Comparison of ENCODE assay signal across 8 cellular contexts in the genomic region with DNA sequence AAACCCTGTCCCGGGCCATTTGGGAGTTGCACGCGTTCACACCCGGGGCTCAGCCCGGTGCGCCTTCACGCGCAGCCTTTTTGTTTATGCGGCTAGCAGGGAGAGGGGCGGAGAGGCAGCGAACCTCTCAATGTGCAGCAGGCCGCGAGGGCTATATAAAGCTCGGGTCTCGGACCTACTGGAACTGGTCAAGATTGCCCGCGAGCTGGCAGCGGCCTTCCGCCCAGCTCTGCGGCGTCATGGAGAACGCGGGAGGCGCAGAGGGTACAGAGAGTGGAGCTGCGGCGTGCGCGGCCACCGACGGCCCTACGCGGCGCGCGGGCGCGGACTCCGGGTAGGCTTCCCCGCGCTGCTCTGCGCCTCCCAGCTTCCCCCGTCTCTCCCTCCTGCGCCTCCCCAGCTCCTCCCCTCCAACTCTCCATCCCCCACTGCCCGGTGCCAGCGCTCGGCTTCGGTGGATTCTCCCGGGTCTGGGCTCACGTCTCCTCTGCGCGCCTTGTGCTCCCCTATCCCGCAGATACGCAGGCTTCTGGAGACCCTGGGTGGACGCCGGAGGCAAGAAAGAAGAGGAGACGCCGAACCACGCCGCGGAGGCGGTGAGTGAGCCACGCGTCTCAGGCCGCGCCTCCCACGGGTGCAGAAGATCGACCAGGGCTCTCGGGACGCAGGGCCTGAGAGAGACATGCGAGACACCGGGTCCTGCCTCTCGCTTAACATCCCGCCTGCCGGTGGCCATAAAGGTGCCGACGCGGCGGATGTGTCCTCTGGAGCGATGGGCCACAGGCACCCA. TPM values are rescaled to one million over a fixed set of nuclear protein-coding genes. Genes with fewer than 3 reads are reported as not detected.
DNase-seq lines count a peak whose midpoint lies in the region; ATAC-seq and TF ChIP-seq lines count a peak whose summit lies in the region.

A gene with protein sequence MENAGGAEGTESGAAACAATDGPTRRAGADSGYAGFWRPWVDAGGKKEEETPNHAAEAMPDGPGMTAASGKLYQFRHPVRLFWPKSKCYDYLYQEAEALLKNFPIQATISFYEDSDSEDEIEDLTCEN (plus strand): TSS at position 183 of the 790 bp plus-strand sequence. CDS start 57 bp downstream, at position 240.

- H2AK5ac ChIP-seq in mesendoderm (ENCODE audit: low read length): no peak within 1 kb of the TSS

- no peak within 1 kb of the TSS for H4K5ac ChIP-seq in mesendoderm (ENCODE audit: low read length)

- peak within 1 kb of the TSS; percentile 1 for H3K23ac ChIP-seq in mesendoderm (ENCODE audit: low read length)

- intact Hi-C loops in tibial artery (cut with DNase I; ENCODE audit: low total_unique reads): no loop called here

- H3K36me3 ChIP-seq in mesendoderm (ENCODE audit: control insufficient read depth, insufficient read depth, low read length) (no peaks in the 10 kb centered on the region), tibial artery (no peaks in the 10 kb centered on the region)

- H4K8ac ChIP-seq in mesendoderm (ENCODE audit: low read depth, low read length): no peak within 1 kb of the TSS

- peak within 1 kb of the TSS; percentile 82 for H3K56ac ChIP-seq in mesendoderm (ENCODE audit: low read length)

- H3K4ac ChIP-seq in mesendoderm (ENCODE audit: low read depth, low read length): no peak within 1 kb of the TSS

- peak within 1 kb of the TSS; percentile 5 for H3K4me3 ChIP-seq in mesendoderm (ENCODE audit: low read length)
- H3K4me3 ChIP-seq in tibial artery: peak within 1 kb of the TSS; percentile 55 to 60

- peaks cover 67% of the 10 kb centered on the region for H3K27me3 Mint-ChIP-seq in activated CD4-positive, alpha-beta T cell treated with anti-CD3 and anti-CD28 coated beads, Interleukin-2, amount 10 ng/mL, durations not matched to agents 7 days and 5 days
- peaks cover 54% of the 10 kb centered on the region for H3K27me3 Mint-ChIP-seq in T-helper 2 cell treated with Interferon-gamma antibody and Interleukin-4, amounts not matched to agents 5 μg/mL and 100 μg/mL, for 36 hours (ENCODE audit: low read depth)
- H3K27me3 Mint-ChIP-seq in endothelial cell (ENCODE audit: unreplicated experiment): peaks cover 8% of the 10 kb centered on the region

- H3K27me3 ChIP-seq in mesendoderm (ENCODE audit: insufficient read depth, low read length, poor library complexity) (peaks cover 6% of the 10 kb centered on the region), tibial artery (peaks cover 0 to 4% of the 10 kb centered on the region in 2 donors)

- peak within 1 kb of the TSS; percentile 62 for H3K4me2 ChIP-seq in mesendoderm (ENCODE audit: low read length)

- no peaks in the 10 kb centered on the region for H3K79me2 ChIP-seq in mesendoderm (ENCODE audit: control insufficient read depth, insufficient read depth, low read length)

- H3K4me1 Mint-ChIP-seq in activated CD4-positive, alpha-beta T cell treated with anti-CD3 and anti-CD28 coated beads, Interleukin-2, amount 10 ng/mL, durations not matched to agents 7 days and 5 days: peaks cover 9% of the 10 kb centered on the region
- no peaks in the 10 kb centered on the region for H3K4me1 Mint-ChIP-seq in T-helper 2 cell treated with Interferon-gamma antibody and Interleukin-4, amounts not matched to agents 5 μg/mL and 100 μg/mL, for 36 hours (ENCODE audit: low read depth)
- peaks cover 4% of the 10 kb centered on the region for H3K4me1 Mint-ChIP-seq in endothelial cell (ENCODE audit: unreplicated experiment)

- H3K4me1 ChIP-seq in mesendoderm (ENCODE audit: control insufficient read depth, low read depth, low read length) (no peaks in the 10 kb centered on the region), tibial artery (peaks cover 0 to 16% (median 10%) of the 10 kb centered on the region in 4 donors)

- TF ChIP-seq CTCF in endothelial cell (IDR thresholded peaks at IDR 0.05; ENCODE audit: unreplicated experiment): no peak
- TF ChIP-seq CTCF in tibial artery (IDR thresholded peaks at IDR 0.05): no peak

- WGBS in mesendoderm (ENCODE audit: extremely low coverage, insufficient coverage, low lambda C conversion rate): no CpG with 5 or more reads among the region's 79 CpGs

- H3K18ac ChIP-seq in mesendoderm (ENCODE audit: low read length): no peak within 1 kb of the TSS

- no peak within 1 kb of the TSS for H2BK15ac ChIP-seq in mesendoderm (replicated peaks; ENCODE audit: low read depth)

- H3K27ac Mint-ChIP-seq in activated CD4-positive, alpha-beta T cell treated with anti-CD3 and anti-CD28 coated beads, Interleukin-2, amount 10 ng/mL, durations not matched to agents 7 days and 5 days: no peak within 1 kb of the TSS
- H3K27ac Mint-ChIP-seq in T-helper 2 cell treated with Interferon-gamma antibody and Interleukin-4, amounts not matched to agents 5 μg/mL and 100 μg/mL, for 36 hours: no peak within 1 kb of the TSS
- H3K27ac Mint-ChIP-seq in endothelial cell (ENCODE audit: unreplicated experiment): no peak within 1 kb of the TSS

- H3K9ac ChIP-seq in mesendoderm (ENCODE audit: low read length): peak within 1 kb of the TSS; percentile 64

- H3K79me1 ChIP-seq in mesendoderm (ENCODE audit: low read length): no peaks in the 10 kb centered on the region

- no peaks in the 10 kb centered on the region for H3K9me3 Mint-ChIP-seq in activated CD4-positive, alpha-beta T cell treated with anti-CD3 and anti-CD28 coated beads, Interleukin-2, amount 10 ng/mL, durations not matched to agents 7 days and 5 days
- no peaks in the 10 kb centered on the region for H3K9me3 Mint-ChIP-seq in T-helper 2 cell treated with Interferon-gamma antibody and Interleukin-4, amounts not matched to agents 5 μg/mL and 100 μg/mL, for 36 hours
- H3K9me3 Mint-ChIP-seq in endothelial cell (ENCODE audit: unreplicated experiment): no peaks in the 10 kb centered on the region

- peak; percentile 65 for ATAC-seq in HG03460 (IDR thresholded peaks at IDR 0.05; ENCODE audit: unreplicated experiment)
- ATAC-seq in HG03025 (IDR thresholded peaks at IDR 0.05; ENCODE audit: low FRiP score, unreplicated experiment): no peak

- no peak within 1 kb of the TSS for H2BK5ac ChIP-seq in mesendoderm (ENCODE audit: low read length)

- H3K9me3 ChIP-seq in tibial artery: no peaks in the 10 kb centered on the region

- DNase-seq in activated CD4-positive, alpha-beta T cell treated with anti-CD3 and anti-CD28 coated beads, Interleukin-2, amount 10 ng/mL, durations not matched to agents 7 days and 5 days: no peak
- DNase-seq in activated CD4-positive, alpha-beta T cell treated with anti-CD3 and anti-CD28 coated beads for 1 hour: no peak
- no peak for DNase-seq in T-helper 2 cell treated with Interferon-gamma antibody and Interleukin-4, amounts not matched to agents 5 μg/mL and 100 μg/mL, for 36 hours (ENCODE audit: low spot score)
- DNase-seq in endothelial cell (ENCODE audit: low spot score) (peak; percentile 38), mesendoderm (peak; percentile 61), tibial artery (peak in 1 of 2 donors; percentile 68)

- H3K4me3 Mint-ChIP-seq in activated CD4-positive, alpha-beta T cell treated with anti-CD3 and anti-CD28 coated beads, Interleukin-2, amount 10 ng/mL, durations not matched to agents 7 days and 5 days: peak within 1 kb of the TSS; percentile 35
- H3K4me3 Mint-ChIP-seq in T-helper 2 cell treated with Interferon-gamma antibody and Interleukin-4, amounts not matched to agents 5 μg/mL and 100 μg/mL, for 36 hours: peak within 1 kb of the TSS; percentile 44
- H3K4me3 Mint-ChIP-seq in endothelial cell (ENCODE audit: unreplicated experiment): peak within 1 kb of the TSS; percentile 60

- POLR2A ChIA-PET in activated CD4-positive, alpha-beta T cell treated with anti-CD3 and anti-CD28 coated beads, Interleukin-2, amount 10 ng/mL, durations not matched to agents 7 days and 5 days (lab: Charles Lee): no interaction called here

- H2BK120ac ChIP-seq in mesendoderm (ENCODE audit: low read depth, low read length): no peak within 1 kb of the TSS

- CTCF ChIA-PET in activated CD4-positive, alpha-beta T cell treated with anti-CD3 and anti-CD28 coated beads, Interleukin-2, amount 10 ng/mL, durations not matched to agents 7 days and 5 days (lab: Charles Lee): no interaction called here

- H3K36me3 Mint-ChIP-seq in activated CD4-positive, alpha-beta T cell treated with anti-CD3 and anti-CD28 coated beads, Interleukin-2, amount 10 ng/mL, durations not matched to agents 7 days and 5 days (ENCODE audit: low read depth): peaks cover 2% of the 10 kb centered on the region
- H3K36me3 Mint-ChIP-seq in T-helper 2 cell treated with Interferon-gamma antibody and Interleukin-4, amounts not matched to agents 5 μg/mL and 100 μg/mL, for 36 hours (ENCODE audit: low read depth): no peaks in the 10 kb centered on the region
- H3K36me3 Mint-ChIP-seq in endothelial cell (ENCODE audit: low read depth, unreplicated experiment): no peaks in the 10 kb centered on the region

- H3K27ac ChIP-seq in mesendoderm (ENCODE audit: low read depth, low read length) (no peak within 1 kb of the TSS), tibial artery (peak within 1 kb of the TSS in 1 of 2 donors; percentile 20)

RNA-seq across cellular contexts. Expression of the gene that starts here (rescaled TPM):
- total RNA-seq in activated CD4-positive, alpha-beta T cell treated with anti-CD3 and anti-CD28 coated beads, Interleukin-2, amount 10 ng/mL, durations not matched to agents 7 days and 5 days: not detected
- total RNA-seq in endothelial cell (ENCODE audit: unreplicated experiment): not detected
- 0.46 TPM for polyA plus RNA-seq in mesendoderm (2013, experiment 1 of 2)
- polyA plus RNA-seq in mesendoderm (2013, experiment 2 of 2): 0.38 TPM

Comparison
In these comparisons a context has a peak if more than half of its experiments do, and no peak if none do; other contexts are left out.
1. Peak in DNase-seq in endothelial cell; RNA of the gene not detected or under 1 TPM.